15 cellular contexts compared by ENCODE assay signal in genomic region chr19:3586707-3587346, GRCh38. TPM values are rescaled to one million over a fixed set of nuclear protein-coding genes. Genes with fewer than 3 reads are reported as not detected.
DNase-seq lines count a peak whose midpoint lies in the region; ATAC-seq and TF ChIP-seq lines count a peak whose summit lies in the region.
"Had no signal": no experiment of that assay in that cellular context is flagged by ENCODE, and none has a peak within 500 bp of the region (broad histone marks: within the 10 kb centered on the region; RNA-seq: fewer than 3 reads in every experiment).

No MANE protein-coding gene starts in this region.

- peaks cover 11 to 33% (median 21%) of the 10 kb centered on the region in 7 donors for H3K27me3 ChIP-seq in heart right ventricle
- H3K27me3 ChIP-seq in Panc1 (ENCODE audit: control insufficient read depth, insufficient read depth, low read length): no peaks in the 10 kb centered on the region
- peaks cover 14 to 37% of the 10 kb centered on the region in 2 donors for H3K27me3 ChIP-seq in left lung

- H3K27me3 Mint-ChIP-seq in activated T-cell treated with anti-CD3 and anti-CD28 coated beads, Interleukin-2, amount 50 U/mL, for 4 hours (ENCODE audit: low read depth): no peaks in the 10 kb centered on the region
- H3K27me3 Mint-ChIP-seq: activated T-cell treated with anti-CD3 and anti-CD28 coated beads, Interleukin-2, amount 50 U/mL, for 24 hours had no signal

- H3K36me3 ChIP-seq in heart right ventricle: peaks cover 0 to 5% (median 0%) of the 10 kb centered on the region in 9 donors
- H3K36me3 ChIP-seq in Panc1 (ENCODE audit: control insufficient read depth, insufficient read depth, low read length): no peaks in the 10 kb centered on the region
- H3K36me3 ChIP-seq in left lung: no peaks in the 10 kb centered on the region

- ATAC-seq in heart right ventricle: peak; percentile 25 to 61 (median 41)
- ATAC-seq in Right ventricle myocardium inferior: no peak
- ATAC-seq in Panc1: peak; percentile 42; the same call in 1 of the 2 replicates
- ATAC-seq in left lung: peak; percentile 44
- ATAC-seq in activated T-cell treated with anti-CD3 and anti-CD28 coated beads, Interleukin-2, amount 50 U/mL, for 4 hours: no peak

- intact Hi-C loops in heart right ventricle (cut with DNase I) (loop anchor here in 6 of 10 donors (1.0 to 2.0 kb wide), 2 partner anchors 31 to 32 kb away; no protein-coding TSS in a partner anchor), Right ventricle myocardium inferior (cut with DNase I) (loop anchor here (2.0 kb wide), 1 partner anchor 32 kb away; no protein-coding TSS in a partner anchor), Panc1 (cut with micrococcal nuclease; ENCODE audit: unreplicated experiment) (no loop called here), left lung (cut with DNase I) (no loop called here)

- H3K4me1 ChIP-seq in heart right ventricle: peaks cover 0 to 20% (median 12%) of the 10 kb centered on the region in 9 donors
- H3K4me1 ChIP-seq in Panc1 (ENCODE audit: control insufficient read depth, insufficient read depth, low read length): no peaks in the 10 kb centered on the region
- peaks cover 0 to 6% of the 10 kb centered on the region in 2 donors for H3K4me1 ChIP-seq in left lung

- TF ChIP-seq CTCF in heart right ventricle (IDR thresholded peaks at IDR 0.05) (no peak), Panc1 (IDR thresholded peaks at IDR 0.05) (no peak), left lung (IDR thresholded peaks at IDR 0.05) (no peak)

- peak overlapping the region in 1 of 10 donors; percentile 31 for H3K27ac ChIP-seq in heart right ventricle
- H3K27ac ChIP-seq in Panc1 (ENCODE audit: low read length): no peak overlapping the region
- H3K27ac ChIP-seq in left lung: no peak overlapping the region
- H3K27ac ChIP-seq: GM23248, PC-9 had no signal

- no peak overlapping the region for H3K4me3 Mint-ChIP-seq in activated T-cell treated with anti-CD3 and anti-CD28 coated beads, Interleukin-2, amount 50 U/mL, for 4 hours
- H3K4me3 Mint-ChIP-seq: activated CD8-positive, alpha-beta T cell treated with anti-CD3 and anti-CD28 coated beads, Interleukin-2, amount 10 ng/mL, durations not matched to agents 7 days and 5 days had no signal

- H3K4me3 ChIP-seq in heart right ventricle: peak overlapping the region in 1 of 10 donors; percentile 60
- no peak overlapping the region for H3K4me3 ChIP-seq in Panc1 (ENCODE audit: low read depth in 2 of 2, low read length in 2 of 2)
- no peak overlapping the region for H3K4me3 ChIP-seq in left lung
- H3K4me3 ChIP-seq: GM23248, PC-9 had no signal

- H3K36me3 Mint-ChIP-seq in activated T-cell treated with anti-CD3 and anti-CD28 coated beads, Interleukin-2, amount 50 U/mL, for 4 hours (ENCODE audit: insufficient read depth): no peaks in the 10 kb centered on the region
- H3K36me3 Mint-ChIP-seq: activated naive CD4-positive, alpha-beta T cell treated with anti-CD3 and anti-CD28 coated beads, Interleukin-2, amount 10 ng/mL, durations not matched to agents 7 days and 5 days had no signal

- H3K9me3 ChIP-seq in heart right ventricle (no peaks in the 10 kb centered on the region), Panc1 (ENCODE audit: control insufficient read depth, insufficient read depth, low read depth, low read length) (no peaks in the 10 kb centered on the region), left lung (no peaks in the 10 kb centered on the region)
- H3K9me3 ChIP-seq: tibial artery had no signal

- CTCF ChIA-PET in Panc1 (lab: Charles Lee): no interaction called here

- POLR2A ChIA-PET in Panc1 (lab: Charles Lee): no interaction called here

- no peaks in the 10 kb centered on the region for H3K9me3 Mint-ChIP-seq in activated T-cell treated with anti-CD3 and anti-CD28 coated beads, Interleukin-2, amount 50 U/mL, for 4 hours
- H3K9me3 Mint-ChIP-seq: activated T-cell treated with anti-CD3 and anti-CD28 coated beads, Interleukin-2, amount 50 U/mL, for 24 hours had no signal

- DNase-seq in heart right ventricle (no peak), Right ventricle myocardium inferior (ENCODE audit: missing footprints) (no peak), Panc1 (ENCODE audit: low read depth, low spot score) (no peak), left lung (no peak), amygdala (lab: John Stamatoyannopoulos, UW) (no peak)
- no peak for DNase-seq in activated T-cell treated with anti-CD3 and anti-CD28 coated beads, Interleukin-2, amount 50 U/mL, for 4 hours
- no peak for DNase-seq in stimulated activated CD8-positive, alpha-beta memory T cell treated with anti-CD3 and anti-CD28 coated beads, Interleukin-4, amount 100 ng/mL, for 48 hours
- DNase-seq: GM23248, NCI-H748 treated with DMSO at 0.1 percent for 48 hours, PC-9 had no signal

- no TSS peak for BruUV-seq in Panc1 (replicated peaks; lab: Mats Ljungman, UMichigan)

- WGBS in heart right ventricle, 2 donors: 41 to 47% methylated on average over 31 of the region's 31 CpGs

- H3K4me1 Mint-ChIP-seq in activated T-cell treated with anti-CD3 and anti-CD28 coated beads, Interleukin-2, amount 50 U/mL, for 4 hours (ENCODE audit: low read depth): no peaks in the 10 kb centered on the region

- in situ Hi-C loops in Panc1 (cut with HindIII; ENCODE audit: low pct_unique_long_range_greater_than_20kb, low sequenced_read_pairs): no loop called here

RNA-seq across cellular contexts. Expression of gene GIPC3, which starts 1.5 kb away (rescaled TPM):
- 1 to 10 TPM; 1.3 to 2.8 (median 2.1) TPM for total RNA-seq in heart right ventricle
- 1 to 10 TPM in 1 of 2 donors, under 1 TPM in 1; 0.90 to 2.4 TPM for polyA plus RNA-seq in heart right ventricle
- 2.7 TPM for total RNA-seq in Right ventricle myocardium inferior
- total RNA-seq in Panc1 (2021; ENCODE audit: unreplicated experiment): 0.92 TPM
- 1.3 TPM for polyA plus RNA-seq in Panc1 (2012; ENCODE audit: insufficient read length)
- total RNA-seq in left lung: 1 to 10 TPM; 3.1 TPM
- under 1 TPM; 0.23 to 0.40 (median 0.27) TPM for total RNA-seq in activated T-cell treated with anti-CD3 and anti-CD28 coated beads, Interleukin-2, amount 50 U/mL, for 4 hours
- total RNA-seq: GM23248, PC-9 had no signal
- polyA plus RNA-seq: neural cell had no signal

RNA-seq across cellular contexts. Expression of gene HMG20B, which starts 14.1 kb away (rescaled TPM):
- total RNA-seq in heart right ventricle: 10 to 100 TPM; 19.5 to 49.3 (median 30.3) TPM
- 10 to 100 TPM; 65.2 to 73.3 TPM for polyA plus RNA-seq in heart right ventricle
- total RNA-seq in Right ventricle myocardium inferior: 37.0 TPM
- 74.7 TPM for total RNA-seq in Panc1 (2021; ENCODE audit: unreplicated experiment)
- polyA plus RNA-seq in Panc1 (2012; ENCODE audit: insufficient read length): 113 TPM
- 10 to 100 TPM; 50.9 to 74.8 TPM for total RNA-seq in left lung
- 10 to 100 TPM; 56.3 to 60.9 (median 59.3) TPM for total RNA-seq in activated T-cell treated with anti-CD3 and anti-CD28 coated beads, Interleukin-2, amount 50 U/mL, for 4 hours

RNA-seq across cellular contexts. Expression of gene TBXA2R, which starts 19.8 kb away (rescaled TPM):
- 1 to 10 TPM; 1.6 to 4.0 (median 3.0) TPM for total RNA-seq in heart right ventricle
- 1 to 10 TPM; 2.9 to 3.4 TPM for polyA plus RNA-seq in heart right ventricle
- total RNA-seq in Right ventricle myocardium inferior: 4.1 TPM
- 5.2 TPM for total RNA-seq in Panc1 (2021; ENCODE audit: unreplicated experiment)
- polyA plus RNA-seq in Panc1 (2012; ENCODE audit: insufficient read length): 7.1 TPM
- 1 to 10 TPM; 5.3 to 7.9 TPM for total RNA-seq in left lung
- under 1 TPM; 0.49 to 0.76 (median 0.66) TPM for total RNA-seq in activated T-cell treated with anti-CD3 and anti-CD28 coated beads, Interleukin-2, amount 50 U/mL, for 4 hours
- total RNA-seq: PC-9 had no signal
- polyA plus RNA-seq: neural cell had no signal

RNA-seq across cellular contexts. Expression of gene MFSD12, which starts 29.4 kb away (rescaled TPM):
- total RNA-seq in heart right ventricle (10 to 100 TPM; 11.6 to 41.3 (median 21.0) TPM), Right ventricle myocardium inferior (23.7 TPM), Panc1 (2021; ENCODE audit: unreplicated experiment) (98.8 TPM), left lung (10 to 100 TPM; 61.7 to 90.2 TPM)
- 10 to 100 TPM; 24.3 to 43.2 TPM for polyA plus RNA-seq in heart right ventricle
- polyA plus RNA-seq in Panc1 (2012; ENCODE audit: insufficient read length): 140 TPM
- 100 to 1,000 TPM in 2 of 3 donors, 10 to 100 TPM in 1; 94.6 to 148 (median 128) TPM for total RNA-seq in activated T-cell treated with anti-CD3 and anti-CD28 coated beads, Interleukin-2, amount 50 U/mL, for 4 hours

RNA-seq across cellular contexts. Expression of gene CACTIN, which starts 39.8 kb away (rescaled TPM):
- total RNA-seq in heart right ventricle: 10 to 100 TPM in 9 of 10 donors, 1 to 10 TPM in 1; 9.7 to 15.8 (median 12.1) TPM
- polyA plus RNA-seq in heart right ventricle: 10 to 100 TPM; 15.8 to 17.6 TPM
- 12.6 TPM for total RNA-seq in Right ventricle myocardium inferior
- 25.2 TPM for total RNA-seq in Panc1 (2021; ENCODE audit: unreplicated experiment)
- polyA plus RNA-seq in Panc1 (2012; ENCODE audit: insufficient read length): 30.4 TPM
- 10 to 100 TPM; 19.8 to 21.6 TPM for total RNA-seq in left lung
- total RNA-seq in activated T-cell treated with anti-CD3 and anti-CD28 coated beads, Interleukin-2, amount 50 U/mL, for 4 hours: 10 to 100 TPM; 51.5 to 53.8 (median 52.6) TPM

Comparison
In these comparisons a context has a peak if more than half of its experiments do, and no peak if none do; other contexts are left out.
1. ATAC-seq: peak in heart right ventricle (8 of 8), Panc1 (single experiment) and left lung (single experiment); none in Right ventricle myocardium inferior (single experiment) and activated T-cell treated with anti-CD3 and anti-CD28 coated beads, Interleukin-2, amount 50 U/mL, for 4 hours (0 of 2).
2. intact Hi-C loops: an anchor here in heart right ventricle (1.0 to 2.0 kb wide) and Right ventricle myocardium inferior (2.0 kb wide); none called in Panc1 and left lung.